ENCODE assay signal across 19 cellular contexts in the genomic region with DNA sequence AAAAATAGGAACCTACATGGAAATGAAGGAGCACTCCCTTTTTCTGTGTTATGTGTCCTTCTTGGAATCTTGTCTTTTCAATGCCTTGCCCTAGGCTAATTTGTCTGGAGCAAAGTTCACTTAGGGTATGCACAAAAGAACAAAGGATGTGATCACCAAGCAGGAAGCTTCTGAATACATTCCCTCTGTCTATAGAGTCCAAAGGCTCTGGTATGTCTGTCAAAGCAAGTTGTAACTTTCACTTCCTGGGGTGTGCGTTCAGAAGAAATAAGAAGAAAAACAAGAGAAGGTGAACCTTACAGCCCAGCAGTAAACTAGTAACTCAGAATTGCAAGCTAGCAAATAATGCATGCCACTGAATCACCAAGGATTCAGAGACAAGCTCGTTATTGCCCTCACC. TPM values are rescaled to one million over a fixed set of nuclear protein-coding genes. Genes with fewer than 3 reads are reported as not detected.
A peak's percentile ranks its signal among the peaks of the same experiment; 100 is the strongest.
DNase-seq lines count a peak whose midpoint lies in the region; ATAC-seq and TF ChIP-seq lines count a peak whose summit lies in the region.
"Had no signal": no experiment of that assay in that cellular context is flagged by ENCODE, and none has a peak within 500 bp of the region (broad histone marks: within the 10 kb centered on the region; RNA-seq: fewer than 3 reads in every experiment).

No MANE protein-coding gene starts in this region.

- 18 to 38% methylated on average over 1 of the region's 2 CpGs for WGBS in mesodermal cell (ENCODE audit: insufficient coverage in 2 of 2), 2 experiments

- no peak overlapping the region for H3K4me3 ChIP-seq in PC-3 (ENCODE audit: low read length)
- no peak overlapping the region for H3K4me3 ChIP-seq in mesodermal cell (ENCODE audit: extremely low read depth, insufficient read depth, low read length, poor library complexity, severe bottlenecking)
- H3K4me3 ChIP-seq: BLaER1 treated with 17β-estradiol and CSF1 and Interleukin-3, amounts not matched to agents 10 nM and 100 nM; MG63; testis had no signal

- CTCF ChIA-PET in PC-3 (lab: Charles Lee) = no interaction called here

- no peaks in the 10 kb centered on the region for H3K9me2 ChIP-seq in PC-3 (replicated peaks; ENCODE audit: low read length)

- no peaks in the 10 kb centered on the region for H3F3A ChIP-seq in PC-3 (ENCODE audit: low read length, unreplicated experiment)

- no peaks in the 10 kb centered on the region for H3K9me3 ChIP-seq in PC-3 (ENCODE audit: low read length)
- H3K9me3 ChIP-seq in mesodermal cell (ENCODE audit: control insufficient read depth, low read length) = no peaks in the 10 kb centered on the region
- H3K9me3 ChIP-seq: BLaER1 treated with 17β-estradiol and CSF1 and Interleukin-3, amounts not matched to agents 10 nM and 100 nM; MG63; testis had no signal

- POLR2A ChIA-PET in PC-3 (lab: Charles Lee; ENCODE audit: unreplicated experiment) = no interaction called here

- H4K20me1 ChIP-seq in PC-3 (ENCODE audit: low read length) = no peaks in the 10 kb centered on the region
- H4K20me1 ChIP-seq: BLaER1 treated with 17β-estradiol and CSF1 and Interleukin-3, amounts not matched to agents 10 nM and 100 nM had no signal

- H3K9me3 Mint-ChIP-seq in endothelial cell (ENCODE audit: unreplicated experiment) (no peaks in the 10 kb centered on the region), type B pancreatic cell (peaks cover 4% of the 10 kb centered on the region)

- no peak overlapping the region for H3K27ac ChIP-seq in PC-3 (ENCODE audit: low read length)
- H3K27ac ChIP-seq in mesodermal cell (ENCODE audit: low read depth, low read length, severe bottlenecking) = peak overlapping the region; percentile 88
- H3K27ac ChIP-seq: BLaER1 treated with 17β-estradiol and CSF1 and Interleukin-3, amounts not matched to agents 10 nM and 100 nM; testis had no signal

- BruUV-seq in PC-3 (replicated peaks; lab: Mats Ljungman, UMichigan) = no TSS peak

- no peak for ATAC-seq in PC-3
- ATAC-seq: activated CD4-positive, alpha-beta T cell treated with anti-CD3 and anti-CD28 coated beads for 36 hours; T-cell had no signal

- H3K36me3 Mint-ChIP-seq in endothelial cell (ENCODE audit: low read depth, unreplicated experiment) = no peaks in the 10 kb centered on the region
- H3K36me3 Mint-ChIP-seq in type B pancreatic cell = no peaks in the 10 kb centered on the region
- H3K36me3 Mint-ChIP-seq: T-cell had no signal

- DNase-seq in PC-3 (peak; percentile 13), endothelial cell (ENCODE audit: low spot score) (peak; percentile 5), type B pancreatic cell (ENCODE audit: extremely low spot score, unreplicated experiment) (no peak), amygdala (lab: John Stamatoyannopoulos, UW) (no peak), NCI-H1417 treated with DMSO at 0.1 percent for 48 hours (lab: John Stamatoyannopoulos, UW) (no peak)
- DNase-seq in activated CD4-positive, alpha-beta T cell treated with anti-CD3 and anti-CD28 coated beads, Interleukin-2, amount 50 U/mL, for 48 hours = no peak
- DNase-seq: activated CD4-positive, alpha-beta T cell treated with anti-CD3 and anti-CD28 coated beads for 36 hours; activated T-cell treated with anti-CD3 and anti-CD28 coated beads for 4 hours; DND-41; hippocampal formation; mammary epithelial cell; MG63; NCI-H2081; NCI-H748 treated with DMSO at 0.1 percent for 48 hours; posterior cingulate gyrus; T-cell; testis had no signal

- no peaks in the 10 kb centered on the region for H3K79me2 ChIP-seq in PC-3 (ENCODE audit: low read length)

- no peak overlapping the region for H3K27ac Mint-ChIP-seq in endothelial cell (ENCODE audit: unreplicated experiment)
- H3K27ac Mint-ChIP-seq in type B pancreatic cell = no peak overlapping the region
- H3K27ac Mint-ChIP-seq: activated CD4-positive, alpha-beta T cell treated with anti-CD3 and anti-CD28 coated beads for 36 hours; T-cell had no signal

- intact Hi-C loops in PC-3 (cut with micrococcal nuclease) = no loop called here

- no peak for TF ChIP-seq CTCF in PC-3 (conservative IDR thresholded peaks at IDR 0.05; ENCODE audit: low read depth, low read length)
- no peak for TF ChIP-seq CTCF in endothelial cell (IDR thresholded peaks at IDR 0.05; ENCODE audit: unreplicated experiment)
- no peak for TF ChIP-seq CTCF in type B pancreatic cell (conservative IDR thresholded peaks at IDR 0.05)

- H3K4me1 ChIP-seq in PC-3 (ENCODE audit: insufficient read depth, low read length) = no peaks in the 10 kb centered on the region
- H3K4me1 ChIP-seq in mesodermal cell (ENCODE audit: control insufficient read depth, insufficient read depth, low read length, poor library complexity, severe bottlenecking) = peaks cover 8% of the 10 kb centered on the region
- H3K4me1 ChIP-seq: testis had no signal

- H3K27me3 ChIP-seq in PC-3 (ENCODE audit: low read length) = peaks cover 4% of the 10 kb centered on the region; the same call in 1 of the 2 replicates
- H3K27me3 ChIP-seq: BLaER1 treated with 17β-estradiol and CSF1 and Interleukin-3, amounts not matched to agents 10 nM and 100 nM; MG63; testis had no signal

- H3K4me1 Mint-ChIP-seq in endothelial cell (ENCODE audit: unreplicated experiment) = peaks cover 28% of the 10 kb centered on the region
- peaks cover 10% of the 10 kb centered on the region for H3K4me1 Mint-ChIP-seq in type B pancreatic cell (ENCODE audit: unreplicated experiment)
- H3K4me1 Mint-ChIP-seq: activated CD4-positive, alpha-beta T cell treated with anti-CD3 and anti-CD28 coated beads for 36 hours; T-cell had no signal

- H3K27me3 Mint-ChIP-seq in endothelial cell (ENCODE audit: unreplicated experiment) (peaks cover 1% of the 10 kb centered on the region), type B pancreatic cell (peaks cover 10% of the 10 kb centered on the region)
- H3K27me3 Mint-ChIP-seq: T-cell had no signal

- H3K9ac ChIP-seq in PC-3 (ENCODE audit: low read length) = no peak overlapping the region
- H3K9ac ChIP-seq: BLaER1 treated with 17β-estradiol and CSF1 and Interleukin-3, amounts not matched to agents 10 nM and 100 nM had no signal

- H3K36me3 ChIP-seq in PC-3 (ENCODE audit: low read depth, low read length) (no peaks in the 10 kb centered on the region), mesodermal cell (ENCODE audit: control insufficient read depth, insufficient read depth, low read length) (no peaks in the 10 kb centered on the region)
- H3K36me3 ChIP-seq: BLaER1 treated with 17β-estradiol and CSF1 and Interleukin-3, amounts not matched to agents 10 nM and 100 nM; MG63 had no signal

- H3K4me3 Mint-ChIP-seq in endothelial cell (ENCODE audit: unreplicated experiment) (no peak overlapping the region), type B pancreatic cell (peak overlapping the region; percentile 31)
- H3K4me3 Mint-ChIP-seq: activated CD4-positive, alpha-beta T cell treated with anti-CD3 and anti-CD28 coated beads for 36 hours; T-cell had no signal

- H3K4me2 ChIP-seq in PC-3 (ENCODE audit: low read length) = no peak overlapping the region

- no peak overlapping the region for H2AFZ ChIP-seq in PC-3 (ENCODE audit: low read length)

RNA-seq across cellular contexts. Expression of a gene that starts 31.7 kb away (rescaled TPM):
- total RNA-seq in PC-3 (2014; rRNA removed) = 1.8 and 1.9 TPM in 2 replicates
- total RNA-seq in endothelial cell (ENCODE audit: unreplicated experiment) = 0.15 TPM
- polyA plus RNA-seq in mesodermal cell (2013, experiment 1 of 2) = 60.6 TPM
- 42.2 TPM for polyA plus RNA-seq in mesodermal cell (2013, experiment 2 of 2)
- total RNA-seq in type B pancreatic cell (ENCODE audit: low replicate concordance) = 13.2 and 127 TPM in 2 replicates
- total RNA-seq: activated CD4-positive, alpha-beta T cell treated with anti-CD3 and anti-CD28 coated beads for 36 hours; mammary epithelial cell had no signal
- polyA plus RNA-seq: mammary epithelial cell had no signal

Comparison
In these comparisons a context has a peak if more than half of its experiments do, and no peak if none do; other contexts are left out.
1. DNase-seq: peak in PC-3 (single experiment) and endothelial cell (single experiment); none in type B pancreatic cell (single experiment), amygdala (0 of 56), activated CD4-positive, alpha-beta T cell treated with anti-CD3 and anti-CD28 coated beads, Interleukin-2, amount 50 U/mL, for 48 hours (0 of 2) and NCI-H1417 treated with DMSO at 0.1 percent for 48 hours (single experiment).